ENCODE assay signal across 13 cellular contexts in the genomic region with DNA sequence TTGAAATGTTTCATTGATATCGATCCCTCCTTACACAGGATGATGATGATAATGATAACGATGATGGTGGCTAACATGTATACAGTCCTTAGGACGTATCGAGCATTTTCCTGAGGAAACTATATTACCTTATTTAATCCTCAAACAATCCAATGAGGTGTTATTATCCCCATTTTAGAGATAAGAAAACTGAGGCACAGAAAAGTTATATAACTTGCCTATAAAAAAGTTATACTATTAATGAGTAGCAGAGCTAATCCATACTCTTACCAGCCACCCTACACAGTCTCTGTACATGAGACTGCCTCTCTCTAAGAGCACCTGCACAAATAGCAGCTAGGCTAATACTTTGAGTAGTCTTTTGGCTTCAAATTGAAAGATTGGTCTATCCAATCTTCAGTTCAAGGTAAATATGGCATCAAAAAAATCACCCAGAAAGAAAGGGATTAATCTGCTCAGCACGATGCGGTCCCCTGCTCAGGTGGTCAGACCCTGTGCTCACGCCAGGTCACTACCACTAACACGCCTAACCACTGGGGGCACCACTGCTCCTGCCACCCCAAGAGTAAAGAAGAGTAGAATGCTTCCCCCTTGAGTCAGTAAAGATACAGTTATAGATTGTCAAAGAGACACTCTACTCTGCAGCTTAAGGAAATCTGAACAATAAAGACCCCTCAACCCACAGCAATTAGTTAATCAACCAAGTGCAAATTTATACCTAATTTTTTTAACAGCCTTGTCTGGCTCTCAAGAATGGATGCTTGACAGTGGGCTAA. TPM values are rescaled to one million over a fixed set of nuclear protein-coding genes. Genes with fewer than 3 reads are reported as not detected.
A peak's percentile ranks its signal among the peaks of the same experiment; 100 is the strongest.
DNase-seq lines count a peak whose midpoint lies in the region; ATAC-seq, FAIRE-seq and TF ChIP-seq lines count a peak whose summit lies in the region.
"Had no signal": no experiment of that assay in that cellular context is flagged by ENCODE, and none has a peak within 500 bp of the region (broad histone marks: within the 10 kb centered on the region; RNA-seq: fewer than 3 reads in every experiment).

No MANE protein-coding gene starts in this region.

- no peak overlapping the region for H3K4me2 ChIP-seq in K562 (ENCODE audit: insufficient read depth, low read length)
- no peak overlapping the region for H3K4me2 ChIP-seq in osteoblast (ENCODE audit: insufficient read depth, low read length)

- H4K20me1 ChIP-seq in K562 (replicated peaks; ENCODE audit: control insufficient read depth, insufficient read depth, low read length) (no peaks in the 10 kb centered on the region; the same call in 1 of the 2 replicates), osteoblast (ENCODE audit: insufficient read depth, low read length) (no peaks in the 10 kb centered on the region)

- no peak overlapping the region for H3K27ac ChIP-seq in K562 (ENCODE audit: extremely low read depth, low read depth, low read length)
- no peak overlapping the region for H3K27ac ChIP-seq in osteoblast (ENCODE audit: low read depth, low read length)
- H3K27ac ChIP-seq in adrenal gland = no peak overlapping the region

- no peak overlapping the region for H3K9ac ChIP-seq in K562 (ENCODE audit: insufficient read depth in 1 of 2, low read depth in 2 of 2, low read length in 2 of 2)

- H3K4me3 ChIP-seq in GM12865 (ENCODE audit: low read depth, low read length) = no peak overlapping the region
- H3K4me3 ChIP-seq in K562 = no peak overlapping the region
- H3K4me3 ChIP-seq in osteoblast (ENCODE audit: insufficient read depth, low read length) = no peak overlapping the region
- no peak overlapping the region for H3K4me3 ChIP-seq in adrenal gland

- no TSS peak for BruUV-seq in K562 (replicated peaks; lab: Mats Ljungman, UMichigan)

- no peaks in the 10 kb centered on the region for H3K9me1 ChIP-seq in K562 (ENCODE audit: control insufficient read depth, insufficient read depth, low read length)

- H3K4me3 Mint-ChIP-seq in activated CD4-positive, alpha-beta T cell treated with anti-CD3 and anti-CD28 coated beads, Interleukin-2, amount 10 ng/mL, durations not matched to agents 24 days and 14 days = no peak overlapping the region
- H3K4me3 Mint-ChIP-seq: activated T-cell treated with anti-CD3 and anti-CD28 coated beads, Interleukin-2, amount 50 U/mL, for 4 hours had no signal

- peak; percentile 65 for FAIRE-seq in K562 (lab: Jason Lieb, UNC)

- peak; percentile 11 for DNase-seq in GM12865 (ENCODE audit: low read depth)
- peak; percentile 0 to 12 for DNase-seq in Kasumi-1 (lab: John Stamatoyannopoulos, UW)
- DNase-seq in K562 (ENCODE audit: extremely low read depth in 1 of 4, low spot score in 3 of 4) = peak; percentile 49 to 82 (median 74)
- DNase-seq in osteoblast (ENCODE audit: insufficient read length, low spot score, missing footprints) = peak; percentile 75
- DNase-seq in activated CD4-positive, alpha-beta T cell treated with anti-CD3 and anti-CD28 coated beads, Interleukin-2, amount 10 ng/mL, durations not matched to agents 24 days and 14 days = no peak
- no peak for DNase-seq in adrenal gland
- DNase-seq: activated T-cell treated with anti-CD3 and anti-CD28 coated beads, Interleukin-2, amount 50 U/mL, for 4 hours; DMS 273 treated with DMSO at 0.1 percent for 48 hours; midbrain; right cardiac atrium had no signal

- POLR2A ChIA-PET in K562 (lab: Yijun Ruan, JAX) = interaction anchor here (0.9 to 1.7 kb wide), 3 partner anchors 9 to 28 kb away, joined by 3 to 8 read pairs (median 3); no protein-coding TSS in a partner anchor

- H2AFZ ChIP-seq in K562 (ENCODE audit: low read depth, low read length) = no peak overlapping the region
- H2AFZ ChIP-seq in osteoblast (ENCODE audit: low read length) = no peak overlapping the region

- H3K27me3 ChIP-seq in K562 (ENCODE audit: control insufficient read depth in 2 of 2, insufficient read depth in 2 of 2, low read length in 2 of 2) (no peaks in the 10 kb centered on the region), osteoblast (ENCODE audit: insufficient read depth, low read length) (no peaks in the 10 kb centered on the region), adrenal gland (no peaks in the 10 kb centered on the region)

- CTCF ChIA-PET in K562 (lab: Yijun Ruan, JAX; ENCODE audit: low intra/inter-chr PET ratio) = no interaction called here

- H3K9me3 ChIP-seq in K562 (replicated peaks; ENCODE audit: control insufficient read depth, insufficient read depth, low read depth, low read length) (no peaks in the 10 kb centered on the region), osteoblast (ENCODE audit: low read depth, low read length) (no peaks in the 10 kb centered on the region), adrenal gland (replicated peaks in 1 of 3) (no peaks in the 10 kb centered on the region)

- ATAC-seq in K562 (peak; percentile 94), HG02759 (IDR thresholded peaks at IDR 0.05; ENCODE audit: unreplicated experiment) (no peak)
- ATAC-seq: activated T-cell treated with anti-CD3 and anti-CD28 coated beads, Interleukin-2, amount 50 U/mL, for 4 hours; right cardiac atrium had no signal

- H3K9me3 Mint-ChIP-seq in activated CD4-positive, alpha-beta T cell treated with anti-CD3 and anti-CD28 coated beads, Interleukin-2, amount 10 ng/mL, durations not matched to agents 24 days and 14 days = no peaks in the 10 kb centered on the region
- H3K9me3 Mint-ChIP-seq: activated T-cell treated with anti-CD3 and anti-CD28 coated beads, Interleukin-2, amount 50 U/mL, for 4 hours had no signal

- TF ChIP-seq EP300 in K562 (IDR thresholded peaks at IDR 0.05; ENCODE audit: low read length) = no peak

- peaks cover 90% of the 10 kb centered on the region for H3K36me3 ChIP-seq in K562 (ENCODE audit: control insufficient read depth, insufficient read depth, low read length)
- H3K36me3 ChIP-seq in osteoblast (ENCODE audit: insufficient read depth, low read length) = peaks cover 42% of the 10 kb centered on the region
- H3K36me3 ChIP-seq in adrenal gland (replicated peaks in 1 of 2) = peaks cover 0 to 44% of the 10 kb centered on the region in 2 donors

- TF ChIP-seq CTCF in GM12865 (IDR thresholded peaks at IDR 0.05; ENCODE audit: insufficient read depth, low read depth, low read length, missing control alignments) (peak; percentile 44), K562 (IDR thresholded peaks at IDR 0.05 in 2 of 3, conservative IDR thresholded peaks at IDR 0.05 in 1 of 3; ENCODE audit: insufficient read depth in 2 of 3, low read depth in 1 of 3, low read length in 3 of 3) (peak; percentile 75 to 89 (median 76)), osteoblast (IDR thresholded peaks at IDR 0.05; ENCODE audit: extremely low read depth, low read depth, low read length) (peak; percentile 24), adrenal gland (IDR thresholded peaks at IDR 0.05) (no peak)

- intact Hi-C loops in K562 (cut with micrococcal nuclease) (no loop called here), adrenal gland (cut with DNase I) (no loop called here)
- intact Hi-C loops in activated CD4-positive, alpha-beta T cell treated with anti-CD3 and anti-CD28 coated beads, Interleukin-2, amount 10 ng/mL, durations not matched to agents 24 days and 14 days (cut with micrococcal nuclease) = no loop called here

- TF ChIP-seq POLR2A in K562 (conservative IDR thresholded peaks at IDR 0.05) = no peak
- no peak for TF ChIP-seq POLR2A in adrenal gland (IDR thresholded peaks at IDR 0.05)

- H3K36me3 Mint-ChIP-seq in activated CD4-positive, alpha-beta T cell treated with anti-CD3 and anti-CD28 coated beads, Interleukin-2, amount 10 ng/mL, durations not matched to agents 24 days and 14 days (ENCODE audit: low read depth) = peaks cover 21% of the 10 kb centered on the region

- peak in 1 of 2 experiments; percentile 22; a peak in 2 of 4 replicates for TF ChIP-seq RAD21 in K562 (CRISPR knock-in tag; conservative IDR thresholded peaks at IDR 0.05 in 1 of 2, IDR thresholded peaks at IDR 0.05 in 1 of 2)

- no peaks in the 10 kb centered on the region for H3K4me1 Mint-ChIP-seq in activated CD4-positive, alpha-beta T cell treated with anti-CD3 and anti-CD28 coated beads, Interleukin-2, amount 10 ng/mL, durations not matched to agents 24 days and 14 days

- H3K4me1 ChIP-seq in K562 (replicated peaks in 1 of 2; ENCODE audit: control insufficient read depth in 2 of 2, insufficient read depth in 2 of 2, low read length in 2 of 2) (no peaks in the 10 kb centered on the region), osteoblast (ENCODE audit: insufficient read depth, low read length) (no peaks in the 10 kb centered on the region), adrenal gland (replicated peaks in 1 of 2) (no peaks in the 10 kb centered on the region)

- in situ Hi-C loops in K562 (cut with MboI) = no loop called here

- WGBS in K562 (ENCODE audit: insufficient coverage, low coverage, missing lambda C conversion rate) = 86% methylated on average over 8 of the region's 8 CpGs
- WGBS in adrenal gland, 4 donors = 94 to 97% (median 96%) methylated on average over 8 of the region's 8 CpGs

- no peak overlapping the region for H3K27ac Mint-ChIP-seq in activated CD4-positive, alpha-beta T cell treated with anti-CD3 and anti-CD28 coated beads, Interleukin-2, amount 10 ng/mL, durations not matched to agents 24 days and 14 days

- no peaks in the 10 kb centered on the region for H3K79me2 ChIP-seq in K562 (ENCODE audit: control insufficient read depth, insufficient read depth, low read length)
- H3K79me2 ChIP-seq in osteoblast (ENCODE audit: insufficient read depth, low read length) = no peaks in the 10 kb centered on the region

- H3K27me3 Mint-ChIP-seq in activated CD4-positive, alpha-beta T cell treated with anti-CD3 and anti-CD28 coated beads, Interleukin-2, amount 10 ng/mL, durations not matched to agents 24 days and 14 days = no peaks in the 10 kb centered on the region

RNA-seq across cellular contexts. Expression of a gene that starts 15.0 kb away (rescaled TPM):
- 315 and 347 TPM in 2 replicates for total RNA-seq in K562 (2011; cell fraction: chromatin; rRNA removed; ENCODE audit: low replicate concordance)
- 122 and 127 TPM in 2 replicates for total RNA-seq in K562 (2011; cell fraction: nucleolus; rRNA removed)
- total RNA-seq in K562 (2011; cell fraction: nucleoplasm; rRNA removed) = 213 and 355 TPM in 2 replicates
- total RNA-seq in K562 (2014; rRNA removed) (8.4 and 13.8 TPM in 2 replicates), K562 (2014; rRNA removed; fragmentation: Illumina TruSeq; extraction: Trizol) (13.8 and 18.0 TPM in 2 replicates), K562 (2015; rRNA removed; fragmentation: Illumina TruSeq; extraction: Trizol) (20.8 and 24.1 TPM in 2 replicates), K562 (2021) (32.0 and 43.6 TPM in 2 replicates), osteoblast (7.6 and 10.9 TPM in 2 replicates), adrenal gland (10 to 100 TPM in 7 of 8 donors, 1 to 10 TPM in 1; 6.9 to 41.4 (median 17.8) TPM)
- polyA plus RNA-seq in K562 (2011; rRNA removed) (32.0 and 38.1 TPM in 2 replicates), K562 (2014; fragmentation: Illumina TruSeq; extraction: Trizol) (30.7 and 39.5 TPM in 2 replicates), K562 (2014; fragmentation: Nextera tagmentation; extraction: Ambion mirVana) (1 to 10 TPM; 2.2 to 2.4 TPM), K562 (2014; rRNA removed) (42.1 and 48.3 TPM in 2 replicates), adrenal gland (10 to 100 TPM; 17.0 to 68.9 (median 49.6) TPM)
- 26.4 and 34.1 TPM in 2 replicates for polyA plus RNA-seq in K562 (2011; cell fraction: cytosol; rRNA removed)
- 333 and 428 TPM in 2 replicates for polyA plus RNA-seq in K562 (2011; cell fraction: nucleus; rRNA removed)
- 38.3 and 56.3 TPM in 2 replicates for polyA plus RNA-seq in K562 (2012)
- polyA minus RNA-seq in K562 (2011; rRNA and poly(A)+ RNA removed) = 28.2 and 30.1 TPM in 2 replicates
- 8.6 and 13.7 TPM in 2 replicates for polyA minus RNA-seq in K562 (2011; cell fraction: cytosol; rRNA and poly(A)+ RNA removed)
- polyA minus RNA-seq in K562 (2011; cell fraction: nucleus; rRNA and poly(A)+ RNA removed) = 61.4 and 72.4 TPM in 2 replicates
- 20.4 and 24.0 TPM in 2 replicates for total RNA-seq in activated CD4-positive, alpha-beta T cell treated with anti-CD3 and anti-CD28 coated beads, Interleukin-2, amount 10 ng/mL, durations not matched to agents 24 days and 14 days

RNA-seq across cellular contexts. Expression of a gene that starts 33.0 kb away (rescaled TPM):
- total RNA-seq in K562 (2011; cell fraction: chromatin; rRNA removed; ENCODE audit: low replicate concordance) = not detected in 2 replicates
- total RNA-seq in K562 (2011; cell fraction: nucleolus; rRNA removed) = not detected in 2 replicates
- not detected in 2 replicates for total RNA-seq in K562 (2011; cell fraction: nucleoplasm; rRNA removed)
- total RNA-seq in K562 (2014; rRNA removed) = not detected in 2 replicates
- total RNA-seq in K562 (2014; rRNA removed; fragmentation: Illumina TruSeq; extraction: Trizol) = not detected in 2 replicates
- not detected in 2 replicates for total RNA-seq in K562 (2015; rRNA removed; fragmentation: Illumina TruSeq; extraction: Trizol)
- not detected in 2 replicates for total RNA-seq in K562 (2021)
- not detected in 2 replicates for polyA plus RNA-seq in K562 (2011; rRNA removed)
- not detected in 2 replicates for polyA plus RNA-seq in K562 (2011; cell fraction: cytosol; rRNA removed)
- polyA plus RNA-seq in K562 (2011; cell fraction: nucleus; rRNA removed) = not detected in 2 replicates
- polyA plus RNA-seq in K562 (2012) = 0.07 and 0.08 TPM in 2 replicates
- polyA plus RNA-seq in K562 (2014; fragmentation: Illumina TruSeq; extraction: Trizol) = not detected in 2 replicates
- not detected for polyA plus RNA-seq in K562 (2014; fragmentation: Nextera tagmentation; extraction: Ambion mirVana)
- polyA plus RNA-seq in K562 (2014; rRNA removed) = not detected in 2 replicates
- not detected in 2 replicates for polyA minus RNA-seq in K562 (2011; rRNA and poly(A)+ RNA removed)
- not detected in 2 replicates for polyA minus RNA-seq in K562 (2011; cell fraction: cytosol; rRNA and poly(A)+ RNA removed)
- not detected in 2 replicates for polyA minus RNA-seq in K562 (2011; cell fraction: nucleus; rRNA and poly(A)+ RNA removed)
- total RNA-seq in osteoblast = not detected in 2 replicates
- not detected in 2 replicates for total RNA-seq in activated CD4-positive, alpha-beta T cell treated with anti-CD3 and anti-CD28 coated beads, Interleukin-2, amount 10 ng/mL, durations not matched to agents 24 days and 14 days
- not detected for total RNA-seq in adrenal gland
- not detected for polyA plus RNA-seq in adrenal gland
- total RNA-seq: activated T-cell treated with anti-CD3 and anti-CD28 coated beads, Interleukin-2, amount 50 U/mL, for 4 hours; LHCN-M2; right cardiac atrium; subcutaneous adipose tissue had no signal
- polyA plus RNA-seq: right cardiac atrium had no signal

RNA-seq across cellular contexts. Expression of a gene that starts 38.9 kb away (rescaled TPM):
- 0.48 TPM in 1 of 2 replicates, not detected in the other for total RNA-seq in K562 (2011; cell fraction: chromatin; rRNA removed; ENCODE audit: low replicate concordance)
- not detected in 2 replicates for total RNA-seq in K562 (2011; cell fraction: nucleolus; rRNA removed)
- 0.15 TPM in 1 of 2 replicates, not detected in the other for total RNA-seq in K562 (2011; cell fraction: nucleoplasm; rRNA removed)
- not detected in 2 replicates for total RNA-seq in K562 (2014; rRNA removed)
- total RNA-seq in K562 (2014; rRNA removed; fragmentation: Illumina TruSeq; extraction: Trizol) = not detected in 2 replicates
- not detected in 2 replicates for total RNA-seq in K562 (2015; rRNA removed; fragmentation: Illumina TruSeq; extraction: Trizol)
- not detected in 2 replicates for total RNA-seq in K562 (2021)
- polyA plus RNA-seq in K562 (2011; rRNA removed) = not detected in 2 replicates
- not detected in 2 replicates for polyA plus RNA-seq in K562 (2011; cell fraction: cytosol; rRNA removed)
- polyA plus RNA-seq in K562 (2011; cell fraction: nucleus; rRNA removed) = not detected in 2 replicates
- polyA plus RNA-seq in K562 (2012) = not detected in 2 replicates
- not detected in 2 replicates for polyA plus RNA-seq in K562 (2014; fragmentation: Illumina TruSeq; extraction: Trizol)
- polyA plus RNA-seq in K562 (2014; fragmentation: Nextera tagmentation; extraction: Ambion mirVana) = not detected
- polyA plus RNA-seq in K562 (2014; rRNA removed) = not detected in 2 replicates
- not detected in 2 replicates for polyA minus RNA-seq in K562 (2011; rRNA and poly(A)+ RNA removed)
- not detected in 2 replicates for polyA minus RNA-seq in K562 (2011; cell fraction: cytosol; rRNA and poly(A)+ RNA removed)
- polyA minus RNA-seq in K562 (2011; cell fraction: nucleus; rRNA and poly(A)+ RNA removed) = not detected in 2 replicates
- total RNA-seq in osteoblast = not detected in 2 replicates
- total RNA-seq in activated CD4-positive, alpha-beta T cell treated with anti-CD3 and anti-CD28 coated beads, Interleukin-2, amount 10 ng/mL, durations not matched to agents 24 days and 14 days = not detected in 2 replicates
- not detected for total RNA-seq in adrenal gland
- not detected for polyA plus RNA-seq in adrenal gland
- total RNA-seq: activated T-cell treated with anti-CD3 and anti-CD28 coated beads, Interleukin-2, amount 50 U/mL, for 4 hours; LHCN-M2; subcutaneous adipose tissue had no signal

RNA-seq across cellular contexts. Expression of a gene that starts 58.4 kb away (rescaled TPM):
- total RNA-seq in K562 (2011; cell fraction: chromatin; rRNA removed; ENCODE audit: low replicate concordance) = not detected in 2 replicates
- not detected in 2 replicates for total RNA-seq in K562 (2011; cell fraction: nucleolus; rRNA removed)
- total RNA-seq in K562 (2011; cell fraction: nucleoplasm; rRNA removed) = not detected in 2 replicates
- not detected in 2 replicates for total RNA-seq in K562 (2014; rRNA removed)
- not detected in 2 replicates for total RNA-seq in K562 (2014; rRNA removed; fragmentation: Illumina TruSeq; extraction: Trizol)
- not detected in 2 replicates for total RNA-seq in K562 (2015; rRNA removed; fragmentation: Illumina TruSeq; extraction: Trizol)
- not detected in 2 replicates for total RNA-seq in K562 (2021)
- polyA plus RNA-seq in K562 (2011; rRNA removed) = not detected in 2 replicates
- not detected in 2 replicates for polyA plus RNA-seq in K562 (2011; cell fraction: cytosol; rRNA removed)
- polyA plus RNA-seq in K562 (2011; cell fraction: nucleus; rRNA removed) = not detected in 2 replicates
- polyA plus RNA-seq in K562 (2012) = not detected in 2 replicates
- polyA plus RNA-seq in K562 (2014; fragmentation: Illumina TruSeq; extraction: Trizol) = not detected in 2 replicates
- polyA plus RNA-seq in K562 (2014; fragmentation: Nextera tagmentation; extraction: Ambion mirVana) = not detected
- 0.08 TPM in 1 of 2 replicates, not detected in the other for polyA plus RNA-seq in K562 (2014; rRNA removed)
- not detected in 2 replicates for polyA minus RNA-seq in K562 (2011; rRNA and poly(A)+ RNA removed)
- not detected in 2 replicates for polyA minus RNA-seq in K562 (2011; cell fraction: cytosol; rRNA and poly(A)+ RNA removed)
- not detected in 2 replicates for polyA minus RNA-seq in K562 (2011; cell fraction: nucleus; rRNA and poly(A)+ RNA removed)
- total RNA-seq in osteoblast = not detected in 2 replicates
- total RNA-seq in activated CD4-positive, alpha-beta T cell treated with anti-CD3 and anti-CD28 coated beads, Interleukin-2, amount 10 ng/mL, durations not matched to agents 24 days and 14 days = 0.49 and 0.62 TPM in 2 replicates
- 1 to 10 TPM in 1 of 8 donors, under 1 TPM in 2, not detected in 5; 0.23 to 1.2 (median 0.47) TPM for total RNA-seq in adrenal gland
- 1 to 10 TPM in 1 of 3 donors, under 1 TPM in 2; 0.77 to 2.3 (median 0.99) TPM for polyA plus RNA-seq in adrenal gland
- total RNA-seq: LHCN-M2, right cardiac atrium had no signal

Comparison
In these comparisons a context has a peak if more than half of its experiments do, and no peak if none do; other contexts are left out.
1. DNase-seq: peak in GM12865 (single experiment), Kasumi-1 (2 of 2), K562 (4 of 4) and osteoblast (single experiment); none in activated CD4-positive, alpha-beta T cell treated with anti-CD3 and anti-CD28 coated beads, Interleukin-2, amount 10 ng/mL, durations not matched to agents 24 days and 14 days (single experiment) and adrenal gland (0 of 7).
2. CTCF ChIP-seq: peak in GM12865 (single experiment), K562 (3 of 3) and osteoblast (single experiment); none in adrenal gland (0 of 6).